In the genomic region with DNA sequence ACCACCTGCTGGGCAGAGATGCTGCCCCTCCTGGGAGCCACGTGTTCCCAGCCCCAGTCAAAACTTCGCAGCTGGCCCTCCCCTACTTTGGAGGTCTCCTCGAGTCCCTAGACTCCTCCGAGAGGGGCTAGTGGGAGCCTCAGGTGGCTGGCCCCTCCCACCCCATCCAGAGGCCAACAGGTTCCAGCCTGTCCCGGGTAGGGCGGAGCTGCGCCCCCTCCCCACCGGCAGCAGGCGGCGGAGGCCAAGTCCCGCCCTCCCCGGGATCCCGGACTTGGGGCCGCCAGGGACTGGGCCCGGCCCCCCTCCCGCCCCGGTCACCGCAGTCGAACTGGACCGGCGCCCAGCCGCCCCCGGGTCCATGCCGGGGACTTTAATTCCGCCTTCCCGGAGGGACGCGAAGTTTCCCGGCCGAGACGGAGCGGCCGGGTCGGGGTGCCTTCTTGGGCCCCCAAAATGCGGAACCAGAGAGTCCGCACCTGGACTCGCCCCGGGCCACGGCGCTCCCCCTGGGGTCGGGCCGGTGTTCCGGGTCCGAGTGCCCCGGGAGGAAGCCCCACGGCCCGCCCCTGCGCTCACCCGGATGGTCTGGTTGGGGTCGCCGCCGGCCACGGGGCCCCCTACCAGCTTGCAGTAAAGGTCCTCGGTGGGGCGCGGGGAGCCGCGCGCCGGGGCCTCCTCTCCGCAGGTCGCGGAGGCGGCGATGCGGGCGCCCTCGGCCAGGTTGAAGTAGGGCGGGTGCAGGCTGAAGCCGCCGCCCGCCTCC, we compare ENCODE assay signal across 8 cellular contexts. TPM values are rescaled to one million over a fixed set of nuclear protein-coding genes. Genes with fewer than 3 reads are reported as not detected.
DNase-seq lines count a peak whose midpoint lies in the region; TF ChIP-seq lines count a peak whose summit lies in the region.

No MANE protein-coding gene starts in this region.

- no peaks in the 10 kb centered on the region for H3K36me3 Mint-ChIP-seq in IgD-negative memory B cell
- no peaks in the 10 kb centered on the region for H3K36me3 Mint-ChIP-seq in activated CD4-positive, alpha-beta memory T cell treated with anti-CD3 and anti-CD28 coated beads, Interleukin-2, amount 10 ng/mL, durations not matched to agents 7 days and 5 days (ENCODE audit: low read depth)

- H3K27ac Mint-ChIP-seq in IgD-negative memory B cell = no peak overlapping the region
- H3K27ac Mint-ChIP-seq in activated CD4-positive, alpha-beta memory T cell treated with anti-CD3 and anti-CD28 coated beads, Interleukin-2, amount 10 ng/mL, durations not matched to agents 7 days and 5 days = no peak overlapping the region

- intact Hi-C loops in tibial artery (cut with DNase I; ENCODE audit: low total_unique reads) = no loop called here

- in situ Hi-C loops in T47D (cut with HindIII; ENCODE audit: low pct_unique_long_range_greater_than_20kb, low sequenced_read_pairs) = no loop called here

- DNase-seq in BJ (ENCODE audit: low read depth) (no peak), T47D (ENCODE audit: low read depth in 1 of 2, low spot score in 1 of 2) (peak; percentile 83 to 90), left kidney (ENCODE audit: low read depth, low spot score) (peak; percentile 90), tibial artery (peak in 1 of 2 donors; percentile 85)
- DNase-seq in stimulated activated CD4-positive, alpha-beta T cell treated with anti-CD3 and anti-CD28 coated beads, Interleukin-1b, Interleukin-23, amount 100 ng/mL, for 48 hours = no peak
- DNase-seq in effector CD8-positive, alpha-beta T cell (lab: John Stamatoyannopoulos, UW) = no peak
- no peak for DNase-seq in activated CD4-positive, alpha-beta memory T cell treated with anti-CD3 and anti-CD28 coated beads, Interleukin-2, amount 10 ng/mL, durations not matched to agents 7 days and 5 days

- CTCF ChIA-PET in BJ (lab: Yijun Ruan, JAX) = interaction anchor here (1.0 to 5.8 kb wide), 2 partner anchors 9 to 63 kb away, joined by 3 to 55 read pairs; a partner anchor contains a TSS
- CTCF ChIA-PET in activated CD4-positive, alpha-beta memory T cell treated with anti-CD3 and anti-CD28 coated beads, Interleukin-2, amount 10 ng/mL, durations not matched to agents 7 days and 5 days (lab: Charles Lee) = interaction anchor here (1.9 to 3.0 kb wide), 2 partner anchors 16 to 64 kb away, joined by 6 to 8 read pairs; a partner anchor contains a TSS

- POLR2A ChIA-PET in BJ (lab: Charles Lee) = no interaction called here
- POLR2A ChIA-PET in activated CD4-positive, alpha-beta memory T cell treated with anti-CD3 and anti-CD28 coated beads, Interleukin-2, amount 10 ng/mL, durations not matched to agents 7 days and 5 days (lab: Charles Lee) = no interaction called here

- H3K4me3 ChIP-seq in BJ (ENCODE audit: low read depth, low read length) (peak overlapping the region; percentile 57), tibial artery (peak overlapping the region; percentile 77 to 93)

- no peak for TF ChIP-seq CTCF in BJ (IDR thresholded peaks at IDR 0.05; ENCODE audit: insufficient read depth, low read depth, low read length)
- no peak for TF ChIP-seq CTCF in tibial artery (IDR thresholded peaks at IDR 0.05)

- peaks cover 22 to 95% (median 84%) of the 10 kb centered on the region in 4 donors for H3K4me1 ChIP-seq in tibial artery

- H3K27me3 ChIP-seq in BJ (ENCODE audit: control insufficient read depth, insufficient read depth, low read length) (peaks cover 3% of the 10 kb centered on the region; the same call in 1 of the 2 replicates), tibial artery (no peaks in the 10 kb centered on the region)

- no peaks in the 10 kb centered on the region for H3K36me3 ChIP-seq in BJ (ENCODE audit: control insufficient read depth, insufficient read depth, low read length)
- H3K36me3 ChIP-seq in tibial artery = peaks cover 0 to 7% (median 0%) of the 10 kb centered on the region in 3 donors

- no peaks in the 10 kb centered on the region for H3K9me3 ChIP-seq in tibial artery

- H3K4me3 Mint-ChIP-seq in IgD-negative memory B cell = peak overlapping the region; percentile 52 to 84 (median 72)
- H3K4me3 Mint-ChIP-seq in activated CD4-positive, alpha-beta memory T cell treated with anti-CD3 and anti-CD28 coated beads, Interleukin-2, amount 10 ng/mL, durations not matched to agents 7 days and 5 days = no peak overlapping the region

- peak overlapping the region; percentile 96 to 98 for H3K27ac ChIP-seq in tibial artery

- peaks cover 14% of the 10 kb centered on the region for H3K27me3 Mint-ChIP-seq in IgD-negative memory B cell
- peaks cover 22% of the 10 kb centered on the region for H3K27me3 Mint-ChIP-seq in activated CD4-positive, alpha-beta memory T cell treated with anti-CD3 and anti-CD28 coated beads, Interleukin-2, amount 10 ng/mL, durations not matched to agents 7 days and 5 days

- peaks cover 0 to 10% (median 2%) of the 10 kb centered on the region in 3 donors for H3K4me1 Mint-ChIP-seq in IgD-negative memory B cell
- peaks cover 4% of the 10 kb centered on the region for H3K4me1 Mint-ChIP-seq in activated CD4-positive, alpha-beta memory T cell treated with anti-CD3 and anti-CD28 coated beads, Interleukin-2, amount 10 ng/mL, durations not matched to agents 7 days and 5 days

- H3K9me3 Mint-ChIP-seq in IgD-negative memory B cell = no peaks in the 10 kb centered on the region
- H3K9me3 Mint-ChIP-seq in activated CD4-positive, alpha-beta memory T cell treated with anti-CD3 and anti-CD28 coated beads, Interleukin-2, amount 10 ng/mL, durations not matched to agents 7 days and 5 days = no peaks in the 10 kb centered on the region

RNA-seq across cellular contexts. Expression of a gene that starts 0.6 kb away (rescaled TPM):
- polyA plus RNA-seq in BJ (2011; rRNA removed) (0.82 and 1.1 TPM in 2 replicates), IgD-negative memory B cell (10.1 TPM)
- polyA minus RNA-seq in BJ (2011; rRNA and poly(A)+ RNA removed) = 0.72 and 2.9 TPM in 2 replicates
- total RNA-seq in activated CD4-positive, alpha-beta memory T cell treated with anti-CD3 and anti-CD28 coated beads, Interleukin-2, amount 10 ng/mL, durations not matched to agents 7 days and 5 days = under 1 TPM; 0.33 to 0.63 TPM

RNA-seq across cellular contexts. Expression of a gene that starts 20.4 kb away (rescaled TPM):
- polyA plus RNA-seq in BJ (2011; rRNA removed) (3,553 and 3,818 TPM in 2 replicates), IgD-negative memory B cell (3,148 TPM)
- polyA minus RNA-seq in BJ (2011; rRNA and poly(A)+ RNA removed) = 619 and 903 TPM in 2 replicates
- 1,000 to 10,000 TPM; 1,751 to 1,764 TPM for total RNA-seq in activated CD4-positive, alpha-beta memory T cell treated with anti-CD3 and anti-CD28 coated beads, Interleukin-2, amount 10 ng/mL, durations not matched to agents 7 days and 5 days

RNA-seq across cellular contexts. Expression of a gene that starts 40.5 kb away (rescaled TPM):
- polyA plus RNA-seq in BJ (2011; rRNA removed) (3.6 and 4.8 TPM in 2 replicates), IgD-negative memory B cell (1.1 TPM)
- 4.2 and 5.3 TPM in 2 replicates for polyA minus RNA-seq in BJ (2011; rRNA and poly(A)+ RNA removed)
- total RNA-seq in activated CD4-positive, alpha-beta memory T cell treated with anti-CD3 and anti-CD28 coated beads, Interleukin-2, amount 10 ng/mL, durations not matched to agents 7 days and 5 days = 10 to 100 TPM; 13.2 to 13.7 TPM

Comparison
In these comparisons a context has a peak if more than half of its experiments do, and no peak if none do; other contexts are left out.
1. DNase-seq: peak in T47D (2 of 2) and left kidney (single experiment); none in BJ (single experiment), stimulated activated CD4-positive, alpha-beta T cell treated with anti-CD3 and anti-CD28 coated beads, Interleukin-1b, Interleukin-23, amount 100 ng/mL, for 48 hours (single experiment), effector CD8-positive, alpha-beta T cell (single experiment) and activated CD4-positive, alpha-beta memory T cell treated with anti-CD3 and anti-CD28 coated beads, Interleukin-2, amount 10 ng/mL, durations not matched to agents 7 days and 5 days (single experiment).